In the genomic region with DNA sequence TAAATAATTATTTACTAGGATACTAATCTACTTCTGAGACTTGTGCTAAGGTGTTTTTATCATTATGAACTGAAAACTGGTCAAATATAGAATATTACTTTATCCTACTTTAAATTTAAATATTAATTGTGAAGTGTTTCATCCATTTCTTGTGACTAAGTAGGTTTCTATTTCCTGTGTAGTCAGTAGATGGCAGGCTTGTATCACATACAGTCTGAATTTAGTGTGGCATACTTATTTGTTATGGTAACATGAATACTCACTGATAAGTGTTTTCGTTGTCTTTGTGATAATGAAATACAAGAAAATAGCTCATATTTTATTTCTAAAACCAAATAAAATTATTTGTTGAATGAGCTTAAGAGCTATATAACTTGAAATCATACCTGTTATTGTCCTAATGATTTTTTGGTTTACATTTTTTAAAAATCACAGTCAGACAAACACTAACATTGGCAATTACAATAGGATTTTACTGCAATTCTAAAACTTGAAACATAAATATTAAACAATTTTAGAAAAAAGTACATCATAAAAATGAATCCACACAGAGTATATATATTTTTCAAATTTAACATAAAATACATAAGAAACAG, we compare ENCODE assay signal across 8 cellular contexts.
DNase-seq lines count a peak whose midpoint lies in the region; ATAC-seq and TF ChIP-seq lines count a peak whose summit lies in the region.

No MANE protein-coding gene starts in this region.

- H3K4me3 ChIP-seq in psoas muscle = no peak overlapping the region
- H3K4me3 ChIP-seq in lower leg skin (ENCODE audit: low read depth, poor library complexity, severe bottlenecking) = no peak overlapping the region
- H3K4me3 ChIP-seq in gastroesophageal sphincter = no peak overlapping the region

- no peak for TF ChIP-seq EP300 in gastroesophageal sphincter (IDR thresholded peaks at IDR 0.05)

- intact Hi-C loops in psoas muscle (cut with DNase I) = no loop called here
- intact Hi-C loops in lower leg skin (cut with DNase I; ENCODE audit: low total_unique reads) = no loop called here

- DNase-seq in GM13976 (ENCODE audit: low spot score) (peak; percentile 28), NCI-H526 treated with DMSO at 0.1 percent for 48 hours (lab: John Stamatoyannopoulos, UW) (peak; percentile 38), dermis blood vessel endothelial cell (peak; percentile 1), psoas muscle (no peak), lower leg skin (ENCODE audit: low spot score in 2 of 2) (no peak)

- H3K4me1 ChIP-seq in psoas muscle = no peaks in the 10 kb centered on the region
- no peaks in the 10 kb centered on the region for H3K4me1 ChIP-seq in gastroesophageal sphincter

- in situ Hi-C loops in GM13976 (cut with MboI; ENCODE audit: low sequenced_read_pairs, unreplicated experiment) = no loop called here

- no peak overlapping the region for H3K27ac ChIP-seq in psoas muscle
- no peak overlapping the region for H3K27ac ChIP-seq in gastroesophageal sphincter

- H3K36me3 ChIP-seq in psoas muscle (ENCODE audit: insufficient read depth in 1 of 2, low read depth in 1 of 2) (no peaks in the 10 kb centered on the region), gastroesophageal sphincter (no peaks in the 10 kb centered on the region)

- H3K27me3 ChIP-seq in psoas muscle (ENCODE audit: insufficient read depth in 3 of 3, low read length in 2 of 3) (no peaks in the 10 kb centered on the region), gastroesophageal sphincter (no peaks in the 10 kb centered on the region)

- TF ChIP-seq CTCF in GM13976 (IDR thresholded peaks at IDR 0.05; ENCODE audit: borderline replicate concordance, control extremely low read depth, extremely low read depth, insufficient read depth, missing control alignments) (peak; percentile 43), psoas muscle (IDR thresholded peaks at IDR 0.05) (peak; percentile 41), lower leg skin (IDR thresholded peaks at IDR 0.05) (no peak), gastroesophageal sphincter (IDR thresholded peaks at IDR 0.05) (peak in 1 of 4 experiments; percentile 42)

- H3K9me3 ChIP-seq in psoas muscle = no peaks in the 10 kb centered on the region
- H3K9me3 ChIP-seq in gastroesophageal sphincter = no peaks in the 10 kb centered on the region

- no peak for TF ChIP-seq POLR2A in lower leg skin (IDR thresholded peaks at IDR 0.05)
- TF ChIP-seq POLR2A in gastroesophageal sphincter (IDR thresholded peaks at IDR 0.05) = no peak

- WGBS in psoas muscle, 3 donors = 4 to 12% (median 10%) methylated on average over 1 of the region's 1 CpG
- 13 to 19% methylated on average over 1 of the region's 1 CpG for WGBS in lower leg skin, 2 donors
- WGBS in gastroesophageal sphincter (ENCODE audit: low coverage in 1 of 2), 2 donors = 0 to 13% methylated on average over 1 of the region's 1 CpG

- peak; percentile 80 for ATAC-seq in HG03342 (IDR thresholded peaks at IDR 0.05; ENCODE audit: unreplicated experiment)
- no peak for ATAC-seq in psoas muscle
- ATAC-seq in gastroesophageal sphincter = no peak
- no peak for ATAC-seq in GM21723 (IDR thresholded peaks at IDR 0.05; ENCODE audit: unreplicated experiment)

Comparison
In these comparisons a context has a peak if more than half of its experiments do, and no peak if none do; other contexts are left out.
1. DNase-seq: peak in GM13976 (single experiment), NCI-H526 treated with DMSO at 0.1 percent for 48 hours (single experiment) and dermis blood vessel endothelial cell (single experiment); none in psoas muscle (0 of 2) and lower leg skin (0 of 2).
2. CTCF ChIP-seq: peak in GM13976 (single experiment) and psoas muscle (single experiment); none in lower leg skin (0 of 3).